ENCODE assay signal across 1 cellular context in genomic region chr6:98532004-98532403, GRCh38.
TF ChIP-seq lines count a peak whose summit lies in the region.

No MANE protein-coding gene starts in this region.

TF ChIP-seq in GM23338, 12 proteins besides CTCF, POLR2A, EP300 and RAD21 (continued from another document):
- TF ChIP-seq ZNF462 (CRISPR knock-in tag; IDR thresholded peaks at IDR 0.05), result no peak
- TF ChIP-seq ZNF331 (CRISPR knock-in tag; IDR thresholded peaks at IDR 0.05; ENCODE audit: low read depth), result no peak
